ENCODE assay signal across 14 cellular contexts in genomic region chr2:10357770-10358169, GRCh38. TPM values are rescaled to one million over a fixed set of nuclear protein-coding genes. Genes with fewer than 3 reads are reported as not detected.
DNase-seq lines count a peak whose midpoint lies in the region; ATAC-seq, FAIRE-seq and TF ChIP-seq lines count a peak whose summit lies in the region.
"Had no signal": no experiment of that assay in that cellular context is flagged by ENCODE, and none has a peak within 500 bp of the region (broad histone marks: within the 10 kb centered on the region; RNA-seq: fewer than 3 reads in every experiment).

No MANE protein-coding gene starts in this region.

- peaks cover 26% of the 10 kb centered on the region for H3K36me3 Mint-ChIP-seq in activated T-cell treated with anti-CD3 and anti-CD28 coated beads, Interleukin-2, amount 50 U/mL, for 24 hours (ENCODE audit: low read depth)
- H3K36me3 Mint-ChIP-seq in activated T-cell treated with anti-CD3 and anti-CD28 coated beads, Interleukin-2, amount 50 U/mL, for 72 hours (ENCODE audit: insufficient read depth in 2 of 2) = no peaks in the 10 kb centered on the region

- peak overlapping the region; percentile 44 for H3K27ac Mint-ChIP-seq in activated T-cell treated with anti-CD3 and anti-CD28 coated beads, Interleukin-2, amount 50 U/mL, for 24 hours
- H3K27ac Mint-ChIP-seq in activated T-cell treated with anti-CD3 and anti-CD28 coated beads, Interleukin-2, amount 50 U/mL, for 72 hours = no peak overlapping the region

- peak overlapping the region; percentile 45 for H3K27ac ChIP-seq in WERI-Rb-1
- H3K27ac ChIP-seq in pancreas = peak overlapping the region in 1 of 4 donors; percentile 22
- H3K27ac ChIP-seq: SJSA1 had no signal

- no peak for TF ChIP-seq CTCF in WERI-Rb-1 (IDR thresholded peaks at IDR 0.05; ENCODE audit: low read depth, low read length)
- no peak for TF ChIP-seq CTCF in pancreas (IDR thresholded peaks at IDR 0.05)

- no peak for ATAC-seq in activated T-cell treated with anti-CD3 and anti-CD28 coated beads, Interleukin-2, amount 50 U/mL, for 72 hours (replicated peaks in 1 of 2)
- ATAC-seq in pancreas (peak in 3 of 4 donors; percentile 5 to 48 (median 21)), GM18519 (IDR thresholded peaks at IDR 0.05; ENCODE audit: low FRiP score, unreplicated experiment) (no peak)

- no peak for FAIRE-seq in pancreas (lab: Jason Lieb, UNC)

- H3K9me3 Mint-ChIP-seq in activated T-cell treated with anti-CD3 and anti-CD28 coated beads, Interleukin-2, amount 50 U/mL, for 24 hours = no peaks in the 10 kb centered on the region
- H3K9me3 Mint-ChIP-seq in activated T-cell treated with anti-CD3 and anti-CD28 coated beads, Interleukin-2, amount 50 U/mL, for 72 hours = no peaks in the 10 kb centered on the region

- DNase-seq in activated T-cell treated with anti-CD3 and anti-CD28 coated beads, Interleukin-2, amount 50 U/mL, for 24 hours = no peak
- DNase-seq in activated T-cell treated with anti-CD3 and anti-CD28 coated beads, Interleukin-2, amount 50 U/mL, for 72 hours = no peak
- DNase-seq in H7 = peak; percentile 59
- DNase-seq in WERI-Rb-1 = peak; percentile 42
- DNase-seq in pancreas = peak in 1 of 6 donors; percentile 47
- DNase-seq in NCI-H510A treated with DMSO at 0.1 percent for 48 hours (lab: John Stamatoyannopoulos, UW) = no peak
- DNase-seq: C1 segment of cervical spinal cord, DMS79, IMR-90, NCI-H1930, NCI-H748 treated with DMSO at 0.1 percent for 48 hours had no signal

- H3K27me3 Mint-ChIP-seq in activated T-cell treated with anti-CD3 and anti-CD28 coated beads, Interleukin-2, amount 50 U/mL, for 24 hours = no peaks in the 10 kb centered on the region
- H3K27me3 Mint-ChIP-seq in activated T-cell treated with anti-CD3 and anti-CD28 coated beads, Interleukin-2, amount 50 U/mL, for 72 hours (ENCODE audit: low read depth) = no peaks in the 10 kb centered on the region

- intact Hi-C loops in pancreas (cut with DNase I) = no loop called here

- H3K36me3 ChIP-seq in H7 (replicated peaks; ENCODE audit: control insufficient read depth, insufficient read depth, low read length) (no peaks in the 10 kb centered on the region), WERI-Rb-1 (no peaks in the 10 kb centered on the region; the same call in none of the 2 replicates), pancreas (no peaks in the 10 kb centered on the region)
- H3K36me3 ChIP-seq: HAP-1, SJSA1 had no signal

- H3K4me3 Mint-ChIP-seq in activated T-cell treated with anti-CD3 and anti-CD28 coated beads, Interleukin-2, amount 50 U/mL, for 24 hours = no peak overlapping the region
- H3K4me3 Mint-ChIP-seq in activated T-cell treated with anti-CD3 and anti-CD28 coated beads, Interleukin-2, amount 50 U/mL, for 72 hours = no peak overlapping the region

- H3K9me3 ChIP-seq in WERI-Rb-1 (ENCODE audit: severe bottlenecking) (no peaks in the 10 kb centered on the region), pancreas (no peaks in the 10 kb centered on the region)
- H3K9me3 ChIP-seq: HAP-1, SJSA1 had no signal

- peaks cover 23 to 33% (median 25%) of the 10 kb centered on the region in 3 donors for H3K4me1 ChIP-seq in pancreas
- H3K4me1 ChIP-seq: HAP-1, SJSA1 had no signal

- no peak overlapping the region for H3K4me3 ChIP-seq in H7 (ENCODE audit: insufficient read depth, low read depth, low read length)
- no peak overlapping the region for H3K4me3 ChIP-seq in WERI-Rb-1 (ENCODE audit: low read depth, low read length)
- H3K4me3 ChIP-seq in pancreas = no peak overlapping the region
- H3K4me3 ChIP-seq: HAP-1, SJSA1 had no signal

- H3K27me3 ChIP-seq in H7 (ENCODE audit: control insufficient read depth, insufficient read depth, low read length) (no peaks in the 10 kb centered on the region), WERI-Rb-1 (ENCODE audit: insufficient read depth, low read depth, severe bottlenecking) (no peaks in the 10 kb centered on the region), pancreas (no peaks in the 10 kb centered on the region)
- H3K27me3 ChIP-seq: SJSA1 had no signal

- 25 to 35% methylated on average over 11 of the region's 11 CpGs for WGBS in pancreas, 2 donors

- peaks cover 56% of the 10 kb centered on the region for H3K4me1 Mint-ChIP-seq in activated T-cell treated with anti-CD3 and anti-CD28 coated beads, Interleukin-2, amount 50 U/mL, for 24 hours (ENCODE audit: low read depth)
- peaks cover 25% of the 10 kb centered on the region for H3K4me1 Mint-ChIP-seq in activated T-cell treated with anti-CD3 and anti-CD28 coated beads, Interleukin-2, amount 50 U/mL, for 72 hours (ENCODE audit: low read depth)

RNA-seq across cellular contexts. Expression of gene HPCAL1, which starts 55.1 kb away (rescaled TPM):
- total RNA-seq in activated T-cell treated with anti-CD3 and anti-CD28 coated beads, Interleukin-2, amount 50 U/mL, for 72 hours = 10 to 100 TPM; 43.9 to 52.0 TPM
- 21.8 and 22.0 TPM in 2 replicates for total RNA-seq in H7 (2014; rRNA removed; shearing (Covaris generic))
- 10 to 100 TPM; 24.3 to 32.7 (median 26.8) TPM for total RNA-seq in pancreas
- 10 to 100 TPM; 22.1 to 27.3 TPM for polyA plus RNA-seq in pancreas

Comparison
In these comparisons a context has a peak if more than half of its experiments do, and no peak if none do; other contexts are left out.
1. DNase-seq: peak in H7 (single experiment) and WERI-Rb-1 (single experiment); none in activated T-cell treated with anti-CD3 and anti-CD28 coated beads, Interleukin-2, amount 50 U/mL, for 24 hours (single experiment), activated T-cell treated with anti-CD3 and anti-CD28 coated beads, Interleukin-2, amount 50 U/mL, for 72 hours (0 of 2) and NCI-H510A treated with DMSO at 0.1 percent for 48 hours (single experiment).
2. ATAC-seq: peak in pancreas (3 of 4); none in activated T-cell treated with anti-CD3 and anti-CD28 coated beads, Interleukin-2, amount 50 U/mL, for 72 hours (0 of 2) and GM18519 (single experiment).